Comparison of ENCODE assay signal across 8 cellular contexts in the genomic region with DNA sequence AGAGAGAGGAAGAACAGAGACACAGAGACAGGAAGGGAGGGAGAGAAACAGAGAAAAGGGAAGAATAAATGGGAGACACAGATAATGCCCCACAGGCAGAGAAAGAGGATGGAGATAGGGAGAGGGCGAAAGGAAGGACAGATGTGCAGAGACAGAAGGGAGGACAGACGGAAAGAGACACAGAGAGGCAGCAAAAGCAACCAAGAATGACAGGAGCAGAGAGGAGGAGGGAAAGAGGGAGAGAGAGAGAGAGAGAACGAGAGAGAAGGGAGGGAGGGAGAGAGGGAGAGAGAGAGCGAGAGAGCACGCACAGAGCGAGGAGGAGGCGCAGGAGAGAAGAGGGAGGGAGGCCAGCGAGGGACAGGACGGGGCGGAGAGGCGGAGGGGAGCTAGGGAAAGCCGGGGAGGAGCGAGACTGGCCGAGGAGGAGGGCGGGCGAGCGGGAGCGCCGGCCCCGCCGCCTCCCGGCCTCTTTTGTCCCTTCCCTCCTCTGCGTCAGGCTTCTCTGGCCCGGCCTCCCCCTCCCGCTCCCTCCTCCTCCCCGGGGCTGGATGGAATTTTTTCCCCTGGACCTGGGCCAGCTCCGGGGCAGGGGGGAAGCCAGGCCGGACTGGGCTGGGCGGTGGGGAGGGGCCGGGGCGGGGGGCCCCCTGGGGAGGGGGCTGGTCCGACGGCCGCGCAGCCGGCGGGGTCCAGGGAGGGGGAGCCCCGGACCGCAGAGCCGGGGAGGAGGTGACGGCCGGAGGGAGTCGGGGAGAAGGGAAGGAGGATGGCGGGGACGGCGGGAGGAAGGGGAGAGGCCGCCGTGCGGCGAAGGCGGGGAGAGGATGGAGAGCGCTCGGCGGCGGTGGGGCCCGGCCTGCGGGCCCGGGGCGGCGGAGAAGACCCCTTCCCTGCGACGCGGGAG. TPM values are rescaled to one million over a fixed set of nuclear protein-coding genes. Genes with fewer than 3 reads are reported as not detected.
A peak's percentile ranks its signal among the peaks of the same experiment; 100 is the strongest.
DNase-seq lines count a peak whose midpoint lies in the region; ATAC-seq, FAIRE-seq and TF ChIP-seq lines count a peak whose summit lies in the region.

No MANE protein-coding gene starts in this region.

- H4K20me1 ChIP-seq in DOHH2 (ENCODE audit: control insufficient read depth, insufficient read depth, low read depth, low read length) = no peaks in the 10 kb centered on the region

- H3K27ac ChIP-seq in DOHH2 (ENCODE audit: low read depth, low read length) (no peak overlapping the region), mesendoderm (ENCODE audit: low read depth, low read length) (peak overlapping the region; percentile 88), temporal lobe (ENCODE audit: low read depth, low read length) (peak overlapping the region; percentile 98)

- H3K23ac ChIP-seq in mesendoderm (ENCODE audit: low read length) = peak overlapping the region; percentile 2

- peak overlapping the region; percentile 96 for H2BK120ac ChIP-seq in mesendoderm (ENCODE audit: low read depth, low read length)

- peak overlapping the region; percentile 59 for H2BK15ac ChIP-seq in mesendoderm (replicated peaks; ENCODE audit: low read depth)

- no peak for TF ChIP-seq CTCF in DOHH2 (IDR thresholded peaks at IDR 0.05; ENCODE audit: low read depth, low read length, poor library complexity, severe bottlenecking)

- peak overlapping the region; percentile 68 for H4K8ac ChIP-seq in mesendoderm (ENCODE audit: low read depth, low read length)

- peaks cover 28% of the 10 kb centered on the region for H3K4me1 ChIP-seq in DOHH2 (ENCODE audit: control insufficient read depth, low read length)
- H3K4me1 ChIP-seq in mesendoderm (ENCODE audit: control insufficient read depth, low read depth, low read length) = peaks cover 6% of the 10 kb centered on the region

- H3K27me3 ChIP-seq in DOHH2 (ENCODE audit: control insufficient read depth, low read length) = peaks cover 11% of the 10 kb centered on the region
- H3K27me3 ChIP-seq in mesendoderm (ENCODE audit: insufficient read depth, low read length, poor library complexity) = no peaks in the 10 kb centered on the region

- no peaks in the 10 kb centered on the region for H3K9me2 ChIP-seq in DOHH2 (replicated peaks; ENCODE audit: control insufficient read depth, low read length)

- ATAC-seq in HG03196 (IDR thresholded peaks at IDR 0.05; ENCODE audit: unreplicated experiment) = no peak

- WGBS in mesendoderm (ENCODE audit: extremely low coverage, insufficient coverage, low lambda C conversion rate) = no CpG with 5 or more reads among the region's 63 CpGs

- H3K9me3 ChIP-seq in DOHH2 (ENCODE audit: control insufficient read depth, insufficient read depth, low read length) = peaks cover 14% of the 10 kb centered on the region

- H4K5ac ChIP-seq in mesendoderm (ENCODE audit: low read length) = no peak overlapping the region

- H3F3A ChIP-seq in DOHH2 (ENCODE audit: control insufficient read depth, insufficient read depth) = no peaks in the 10 kb centered on the region

- H2AK5ac ChIP-seq in mesendoderm (ENCODE audit: low read length) = no peak overlapping the region

- peak overlapping the region; percentile 96 for H3K56ac ChIP-seq in mesendoderm (ENCODE audit: low read length)

- H3K79me2 ChIP-seq in DOHH2 (ENCODE audit: control insufficient read depth, low read length) = no peaks in the 10 kb centered on the region
- H3K79me2 ChIP-seq in mesendoderm (ENCODE audit: control insufficient read depth, insufficient read depth, low read length) = peaks cover 29% of the 10 kb centered on the region

- H3K18ac ChIP-seq in mesendoderm (ENCODE audit: low read length) = peak overlapping the region; percentile 98

- H3K4me3 ChIP-seq in DOHH2 (ENCODE audit: low read length) = peak overlapping the region; percentile 79
- H3K4me3 ChIP-seq in mesendoderm (ENCODE audit: low read length) = peak overlapping the region; percentile 86

- DNase-seq in NCI-H1048 (lab: John Stamatoyannopoulos, UW) (peak; percentile 54), epidermal melanocyte (ENCODE audit: insufficient read length, low spot score) (peak; percentile 84), mesendoderm (peak; percentile 97), NCI-H345 treated with DMSO at 0.1 percent for 48 hours (lab: John Stamatoyannopoulos, UW; ENCODE audit: unreplicated experiment) (no peak)

- H3K4me2 ChIP-seq in DOHH2 (ENCODE audit: low read length) (peak overlapping the region; percentile 90), mesendoderm (ENCODE audit: low read length) (peak overlapping the region; percentile 80)

- peaks cover 16% of the 10 kb centered on the region for H3K79me1 ChIP-seq in mesendoderm (ENCODE audit: low read length)

- H3K4ac ChIP-seq in mesendoderm (ENCODE audit: low read depth, low read length) = peak overlapping the region; percentile 99

- FAIRE-seq in TTC549 (lab: Jason Lieb, UNC) = peak; percentile 13

- H3K36me3 ChIP-seq in DOHH2 (ENCODE audit: control insufficient read depth, low read length) = no peaks in the 10 kb centered on the region
- no peaks in the 10 kb centered on the region for H3K36me3 ChIP-seq in mesendoderm (ENCODE audit: control insufficient read depth, insufficient read depth, low read length)

- H2BK5ac ChIP-seq in mesendoderm (ENCODE audit: low read length) = peak overlapping the region; percentile 96

- H3K9ac ChIP-seq in mesendoderm (ENCODE audit: low read length) = peak overlapping the region; percentile 80

RNA-seq across cellular contexts. Expression of gene SPACA6, which starts 4.2 kb away (rescaled TPM):
- 2.2 TPM for polyA plus RNA-seq in mesendoderm (2013, experiment 1 of 2)
- polyA plus RNA-seq in mesendoderm (2013, experiment 2 of 2) = 1.7 TPM
- total RNA-seq in temporal lobe = 2.7 TPM

RNA-seq across cellular contexts. Expression of gene HAS1, which starts 34.9 kb away (rescaled TPM):
- polyA plus RNA-seq in mesendoderm (2013, experiment 1 of 2) = 0.10 TPM
- polyA plus RNA-seq in mesendoderm (2013, experiment 2 of 2) = 0.10 TPM
- 2.7 TPM for total RNA-seq in temporal lobe

RNA-seq across cellular contexts. Expression of gene SIGLEC14, which starts 42.3 kb away (rescaled TPM):
- polyA plus RNA-seq in mesendoderm (2013, experiment 1 of 2) = 0.01 TPM
- 0.03 TPM for polyA plus RNA-seq in mesendoderm (2013, experiment 2 of 2)
- total RNA-seq in temporal lobe = under 0.01 TPM

RNA-seq across cellular contexts. Expression of gene SIGLEC5, which starts 58.7 kb away (rescaled TPM):
- polyA plus RNA-seq in mesendoderm (2013, experiment 1 of 2) = not detected
- polyA plus RNA-seq in mesendoderm (2013, experiment 2 of 2) = not detected
- 0.25 TPM for total RNA-seq in temporal lobe
